21 cellular contexts compared by ENCODE assay signal in the genomic region with DNA sequence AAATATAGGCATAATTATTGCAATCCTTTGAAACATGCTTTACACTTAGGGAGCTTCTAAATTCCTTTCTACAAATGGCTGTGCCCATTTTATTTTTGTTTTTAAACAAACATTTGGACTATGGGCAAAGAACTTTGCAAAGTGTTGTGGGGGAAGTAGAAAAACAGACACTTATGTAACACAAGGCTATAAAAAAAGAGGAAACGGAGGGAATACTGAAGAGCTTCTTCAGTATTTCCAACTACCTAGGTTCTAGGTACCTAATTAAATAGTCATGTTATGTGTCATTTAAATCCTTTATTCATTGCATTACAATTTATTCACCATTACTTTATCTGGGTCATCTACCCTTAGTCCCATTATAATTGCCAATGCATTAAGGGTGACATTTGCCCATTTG. TPM values are rescaled to one million over a fixed set of nuclear protein-coding genes. Genes with fewer than 3 reads are reported as not detected.
"Had no signal": no experiment of that assay in that cellular context is flagged by ENCODE, and none has a peak within 500 bp of the region (broad histone marks: within the 10 kb centered on the region; RNA-seq: fewer than 3 reads in every experiment).

No MANE protein-coding gene starts in this region.

- H3K9me3 Mint-ChIP-seq: activated CD4-positive, alpha-beta T cell treated with anti-CD3 and anti-CD28 coated beads, Interleukin-2, amount 10 ng/mL, durations not matched to agents 24 days and 14 days; activated CD8-positive, alpha-beta T cell treated with anti-CD3 and anti-CD28 coated beads for 36 hours; activated naive CD8-positive, alpha-beta T cell treated with anti-CD3 and anti-CD28 coated beads, Interleukin-2, amount 10 ng/mL, durations not matched to agents 7 days and 5 days; activated T-helper 17 cell treated with anti-CD3 and anti-CD28 coated beads, Interleukin-2, amount 50 U/mL, for 72 hours; stimulated activated naive CD8-positive, alpha-beta T cell treated with anti-CD3 and anti-CD28 coated beads, Interleukin-15, Interleukin-2, amounts not matched to agents 100 ng/mL and 50 ng/mL, for 24 hours had no signal

- H3K4me1 Mint-ChIP-seq: activated T-helper 17 cell treated with anti-CD3 and anti-CD28 coated beads, Interleukin-2, amount 50 U/mL, for 72 hours had no signal

- DNase-seq: activated CD4-positive, alpha-beta T cell treated with anti-CD3 and anti-CD28 coated beads, Interleukin-2, amount 10 ng/mL, durations not matched to agents 24 days and 14 days; activated CD8-positive, alpha-beta T cell treated with anti-CD3 and anti-CD28 coated beads for 36 hours; activated naive CD4-positive, alpha-beta T cell treated with Interleukin-2 at 50 U/mL for 16 hours; activated naive CD8-positive, alpha-beta T cell treated with anti-CD3 and anti-CD28 coated beads, Interleukin-2, amount 10 ng/mL, durations not matched to agents 7 days and 5 days; activated T-cell treated with anti-CD3 and anti-CD28 coated beads, Interleukin-2, amount 50 U/mL, for 1 hour; amygdala; dermis blood vessel endothelial cell; effector memory CD4-positive, alpha-beta T cell; esophagus squamous epithelium; heart right ventricle; kidney glomerular epithelial cell; left ventricle myocardium inferior; mammary epithelial cell; pancreas; right lobe of liver; small intestine; stimulated activated CD4-positive, alpha-beta T cell treated with anti-CD3 and anti-CD28 coated beads, Interleukin-15, amount 100 ng/mL, for 24 hours; stimulated activated CD4-positive, alpha-beta T cell treated with anti-CD3 and anti-CD28 coated beads, Interleukin-2, amount 100 ng/mL, for 48 hours; uterus had no signal

- H3K36me3 Mint-ChIP-seq: activated naive CD8-positive, alpha-beta T cell treated with anti-CD3 and anti-CD28 coated beads, Interleukin-2, amount 10 ng/mL, durations not matched to agents 7 days and 5 days had no signal

- ATAC-seq: activated CD8-positive, alpha-beta T cell treated with anti-CD3 and anti-CD28 coated beads for 36 hours; activated T-helper 17 cell treated with anti-CD3 and anti-CD28 coated beads, Interleukin-2, amount 50 U/mL, for 72 hours; heart right ventricle; pancreas; right lobe of liver had no signal

- H3K27ac Mint-ChIP-seq: activated CD4-positive, alpha-beta T cell treated with anti-CD3 and anti-CD28 coated beads, Interleukin-2, amount 10 ng/mL, durations not matched to agents 24 days and 14 days; activated CD8-positive, alpha-beta T cell treated with anti-CD3 and anti-CD28 coated beads for 36 hours; activated naive CD8-positive, alpha-beta T cell treated with anti-CD3 and anti-CD28 coated beads, Interleukin-2, amount 10 ng/mL, durations not matched to agents 7 days and 5 days; activated T-helper 17 cell treated with anti-CD3 and anti-CD28 coated beads, Interleukin-2, amount 50 U/mL, for 72 hours; stimulated activated naive CD8-positive, alpha-beta T cell treated with anti-CD3 and anti-CD28 coated beads, Interleukin-15, Interleukin-2, amounts not matched to agents 100 ng/mL and 50 ng/mL, for 24 hours had no signal

RNA-seq across cellular contexts. Expression of a gene that starts 1.6 kb away (rescaled TPM):
- total RNA-seq: activated CD4-positive, alpha-beta T cell treated with anti-CD3 and anti-CD28 coated beads, Interleukin-2, amount 10 ng/mL, durations not matched to agents 24 days and 14 days; activated CD8-positive, alpha-beta T cell treated with anti-CD3 and anti-CD28 coated beads for 36 hours; activated naive CD8-positive, alpha-beta T cell treated with anti-CD3 and anti-CD28 coated beads, Interleukin-2, amount 10 ng/mL, durations not matched to agents 7 days and 5 days; activated T-helper 17 cell treated with anti-CD3 and anti-CD28 coated beads, Interleukin-2, amount 50 U/mL, for 72 hours had no signal
